ENCODE assay signal across 34 cellular contexts in genomic region chr6:103405321-103405720, GRCh38.
"Had no signal": no experiment of that assay in that cellular context is flagged by ENCODE, and none has a peak within 500 bp of the region (broad histone marks: within the 10 kb centered on the region; RNA-seq: fewer than 3 reads in every experiment).

No MANE protein-coding gene starts in this region.

- H3K27ac ChIP-seq: brain microvascular endothelial cell, left lung, lower lobe of right lung, right atrium auricular region, tibial artery, upper lobe of right lung, VCaP had no signal

- H3K4me3 Mint-ChIP-seq: activated naive CD4-positive, alpha-beta T cell treated with anti-CD3 and anti-CD28 coated beads, Interleukin-2, amount 10 ng/mL, durations not matched to agents 7 days and 5 days; activated naive CD8-positive, alpha-beta T cell treated with anti-CD3 and anti-CD28 coated beads, Interleukin-2, amount 10 ng/mL, durations not matched to agents 7 days and 5 days; activated T-helper 1 cell treated with anti-CD3 and anti-CD28 coated beads, Interleukin-12 subunit alpha, Interleukin-12 subunit beta, Interleukin-2, Interleukin-4 antibody, amounts not matched to agents 30 ng/mL and 10 ng/mL and 1 ng/mL, durations not matched to agents 14 hours and 24 hours and 36 hours; natural killer cell; stimulated activated memory B cell treated with anti-CD40 and anti-IgM and Interleukin-4, amounts not matched to agents 10 μg/mL and 1 μg/mL and 100 μg/mL, for 72 hours; stimulated activated naive CD8-positive, alpha-beta T cell treated with anti-CD3 and anti-CD28 coated beads, Interleukin-15, amount 100 ng/mL, for 72 hours; T-helper 1 cell treated with Interleukin-12 subunit alpha and Interleukin-12 subunit beta and Interleukin-4 antibody, amounts not matched to agents 30 μg/mL and 1 μg/mL, for 36 hours had no signal

- H3K36me3 ChIP-seq: brain microvascular endothelial cell, left lung, lower lobe of right lung, right atrium auricular region, tibial artery, upper lobe of right lung had no signal

- H3K27ac Mint-ChIP-seq: activated naive CD4-positive, alpha-beta T cell treated with anti-CD3 and anti-CD28 coated beads, Interleukin-2, amount 10 ng/mL, durations not matched to agents 7 days and 5 days; activated naive CD8-positive, alpha-beta T cell treated with anti-CD3 and anti-CD28 coated beads, Interleukin-2, amount 10 ng/mL, durations not matched to agents 7 days and 5 days; activated T-helper 1 cell treated with anti-CD3 and anti-CD28 coated beads, Interleukin-12 subunit alpha, Interleukin-12 subunit beta, Interleukin-2, Interleukin-4 antibody, amounts not matched to agents 30 ng/mL and 10 ng/mL and 1 ng/mL, durations not matched to agents 14 hours and 24 hours and 36 hours; natural killer cell; stimulated activated memory B cell treated with anti-CD40 and anti-IgM and Interleukin-4, amounts not matched to agents 10 μg/mL and 1 μg/mL and 100 μg/mL, for 72 hours; stimulated activated naive CD8-positive, alpha-beta T cell treated with anti-CD3 and anti-CD28 coated beads, Interleukin-15, amount 100 ng/mL, for 72 hours; T-helper 1 cell treated with Interleukin-12 subunit alpha and Interleukin-12 subunit beta and Interleukin-4 antibody, amounts not matched to agents 30 μg/mL and 1 μg/mL, for 36 hours had no signal

- H3K4me1 Mint-ChIP-seq: activated naive CD4-positive, alpha-beta T cell treated with anti-CD3 and anti-CD28 coated beads, Interleukin-2, amount 10 ng/mL, durations not matched to agents 7 days and 5 days; activated naive CD8-positive, alpha-beta T cell treated with anti-CD3 and anti-CD28 coated beads, Interleukin-2, amount 10 ng/mL, durations not matched to agents 7 days and 5 days; natural killer cell; stimulated activated memory B cell treated with anti-CD40 and anti-IgM and Interleukin-4, amounts not matched to agents 10 μg/mL and 1 μg/mL and 100 μg/mL, for 72 hours; stimulated activated naive CD8-positive, alpha-beta T cell treated with anti-CD3 and anti-CD28 coated beads, Interleukin-15, amount 100 ng/mL, for 72 hours had no signal

- H3K36me3 Mint-ChIP-seq: activated naive CD4-positive, alpha-beta T cell treated with anti-CD3 and anti-CD28 coated beads, Interleukin-2, amount 10 ng/mL, durations not matched to agents 7 days and 5 days; activated naive CD8-positive, alpha-beta T cell treated with anti-CD3 and anti-CD28 coated beads, Interleukin-2, amount 10 ng/mL, durations not matched to agents 7 days and 5 days; stimulated activated memory B cell treated with anti-CD40 and anti-IgM and Interleukin-4, amounts not matched to agents 10 μg/mL and 1 μg/mL and 100 μg/mL, for 72 hours had no signal

- H3K27me3 ChIP-seq: brain microvascular endothelial cell, left lung, right atrium auricular region, tibial artery, upper lobe of right lung had no signal

- H3K27me3 Mint-ChIP-seq: activated naive CD4-positive, alpha-beta T cell treated with anti-CD3 and anti-CD28 coated beads, Interleukin-2, amount 10 ng/mL, durations not matched to agents 7 days and 5 days; activated naive CD8-positive, alpha-beta T cell treated with anti-CD3 and anti-CD28 coated beads, Interleukin-2, amount 10 ng/mL, durations not matched to agents 7 days and 5 days; stimulated activated memory B cell treated with anti-CD40 and anti-IgM and Interleukin-4, amounts not matched to agents 10 μg/mL and 1 μg/mL and 100 μg/mL, for 72 hours; stimulated activated naive CD8-positive, alpha-beta T cell treated with anti-CD3 and anti-CD28 coated beads, Interleukin-15, amount 100 ng/mL, for 72 hours had no signal

- H3K4me2 ChIP-seq: smooth muscle cell had no signal

- DNase-seq: activated CD4-positive, alpha-beta T cell treated with anti-CD3 and anti-CD28 coated beads for 48 hours; activated CD4-positive, alpha-beta T cell treated with anti-CD3 and anti-CD28 coated beads, Interleukin-2, amount 50 U/mL, for 48 hours; activated CD8-positive, alpha-beta memory T cell treated with anti-CD3 and anti-CD28 coated beads for 24 hours; activated effector memory CD4-positive, alpha-beta T cell treated with anti-CD3 and anti-CD28 coated beads, Interleukin-2, amount 50 U/mL, for 16 hours; activated naive CD4-positive, alpha-beta T cell treated with anti-CD3 and anti-CD28 coated beads, Interleukin-2, amount 10 ng/mL, durations not matched to agents 7 days and 5 days; activated naive CD8-positive, alpha-beta T cell treated with anti-CD3 and anti-CD28 coated beads, Interleukin-2, amount 10 ng/mL, durations not matched to agents 7 days and 5 days; activated T-cell treated with anti-CD3 and anti-CD28 coated beads, Interleukin-2, amount 50 U/mL, for 1 hour; amniotic stem cell; brain microvascular endothelial cell; caudate nucleus; foreskin fibroblast; head of caudate nucleus; hypothalamus; kidney glomerular epithelial cell; left lung; lower lobe of right lung; mesenchymal stem cell; natural killer cell; stimulated activated CD4-positive, alpha-beta T cell treated with anti-CD3 and anti-CD28 coated beads, Interleukin-1b, Interleukin-23, amount 100 ng/mL, for 48 hours; stimulated activated CD4-positive, alpha-beta T cell treated with anti-CD3 and anti-CD28 coated beads, Interleukin-4, amount 100 ng/mL, for 4 hours; stimulated activated CD8-positive, alpha-beta memory T cell treated with anti-CD3 and anti-CD28 coated beads, Interleukin-4, amount 100 ng/mL, for 48 hours; stimulated activated naive CD8-positive, alpha-beta T cell treated with anti-CD3 and anti-CD28 coated beads, Interleukin-15, amount 100 ng/mL, for 72 hours; substantia nigra; T-helper 9 cell; tibial artery; upper lobe of right lung had no signal

- H3K4me1 ChIP-seq: left lung, lower lobe of right lung, right atrium auricular region, tibial artery, upper lobe of right lung had no signal

- H3K9me3 Mint-ChIP-seq: stimulated activated memory B cell treated with anti-CD40 and anti-IgM and Interleukin-4, amounts not matched to agents 10 μg/mL and 1 μg/mL and 100 μg/mL, for 72 hours; T-helper 1 cell treated with Interleukin-12 subunit alpha and Interleukin-12 subunit beta and Interleukin-4 antibody, amounts not matched to agents 30 μg/mL and 1 μg/mL, for 36 hours had no signal

- H3K4me3 ChIP-seq: left lung, lower lobe of right lung, right atrium auricular region, smooth muscle cell, tibial artery, upper lobe of right lung had no signal

- ATAC-seq: activated CD4-positive, CD25-positive, alpha-beta regulatory T cell treated with anti-CD3 and anti-CD28 coated beads, Interleukin-2, amount 50 U/mL, for 24 hours; esophagus mucosa; left lung; natural killer cell; stimulated activated memory B cell treated with anti-CD40 and anti-IgM and Interleukin-4, amounts not matched to agents 10 μg/mL and 1 μg/mL and 100 μg/mL, for 72 hours; stimulated activated naive CD8-positive, alpha-beta T cell treated with anti-CD3 and anti-CD28 coated beads, Interleukin-15, amount 100 ng/mL, for 72 hours; upper lobe of right lung had no signal

- H3K9me3 ChIP-seq: lower lobe of right lung, right atrium auricular region, tibial artery, upper lobe of right lung had no signal
